ENCODE assay signal across 14 cellular contexts in genomic region chr1:65308781-65309316, GRCh38. TPM values are rescaled to one million over a fixed set of nuclear protein-coding genes. Genes with fewer than 3 reads are reported as not detected.
DNase-seq lines count a peak whose midpoint lies in the region; ATAC-seq, FAIRE-seq and TF ChIP-seq lines count a peak whose summit lies in the region.
"Had no signal": no experiment of that assay in that cellular context is flagged by ENCODE, and none has a peak within 500 bp of the region (broad histone marks: within the 10 kb centered on the region; RNA-seq: fewer than 3 reads in every experiment).

No MANE protein-coding gene starts in this region.

- peak overlapping the region; percentile 88 for H3K4me3 Mint-ChIP-seq in chondrocyte (ENCODE audit: unreplicated experiment)

- RAD21 ChIA-PET in HCT116 (lab: Charles Lee; ENCODE audit: low non-redundant PET in 1 of 2, low total read pairs in 2 of 2, uncharacterized antibody in 2 of 2, unreplicated experiment in 2 of 2) = no interaction called here

- H3K9me2 ChIP-seq in HCT116 (ENCODE audit: insufficient read depth) (no peaks in the 10 kb centered on the region), neural cell (ENCODE audit: insufficient read depth, low read length) (no peaks in the 10 kb centered on the region)

- no peak for TF ChIP-seq EP300 in neural cell (conservative IDR thresholded peaks at IDR 0.05; ENCODE audit: poor library complexity, severe bottlenecking)

- ATAC-seq in HCT116 (no peak), HG03159 (IDR thresholded peaks at IDR 0.05; ENCODE audit: unreplicated experiment) (no peak)

- no peak overlapping the region for H3K9ac ChIP-seq in HCT116 (ENCODE audit: low read length)
- H3K9ac ChIP-seq in neural cell (ENCODE audit: low read length) = peak overlapping the region; percentile 85
- no peak overlapping the region for H3K9ac ChIP-seq in kidney (ENCODE audit: low read length in 2 of 2)

- FAIRE-seq in kidney (lab: Jason Lieb, UNC) = no peak
- FAIRE-seq: G401.6 had no signal

- H3K27ac Mint-ChIP-seq in chondrocyte (ENCODE audit: unreplicated experiment) = no peak overlapping the region
- H3K27ac Mint-ChIP-seq: naive thymus-derived CD8-positive, alpha-beta T cell; stimulated activated naive CD8-positive, alpha-beta T cell treated with anti-CD3 and anti-CD28 coated beads, Interleukin-15, Interleukin-2, amounts not matched to agents 100 ng/mL and 50 ng/mL, for 24 hours had no signal

- peaks cover 17% of the 10 kb centered on the region for H3K4me1 Mint-ChIP-seq in chondrocyte (ENCODE audit: low read depth)

- H4K20me1 ChIP-seq in HCT116 (ENCODE audit: insufficient read depth) = no peaks in the 10 kb centered on the region
- H4K20me1 ChIP-seq in neural cell (ENCODE audit: insufficient read depth) = no peaks in the 10 kb centered on the region

- TF ChIP-seq POLR2A in HCT116 (IDR thresholded peaks at IDR 0.05; ENCODE audit: borderline replicate concordance, extremely low read depth, insufficient read depth, insufficient read length) (no peak), Peyer's patch (IDR thresholded peaks at IDR 0.05) (no peak)

- H3K4me2 ChIP-seq in HCT116 (ENCODE audit: low read length) (peak overlapping the region; percentile 90), neural cell (ENCODE audit: low read length) (peak overlapping the region; percentile 32)

- H3K4me1 ChIP-seq in HCT116 (ENCODE audit: control insufficient read depth in 1 of 2, insufficient read depth in 2 of 2, low read length in 2 of 2) = peaks cover 0 to 13% of the 10 kb centered on the region in 2 experiments; a peak in 1 of 4 replicates
- peaks cover 0 to 17% (median 0%) of the 10 kb centered on the region in 4 donors for H3K4me1 ChIP-seq in Peyer's patch
- peaks cover 0 to 3% of the 10 kb centered on the region in 2 donors for H3K4me1 ChIP-seq in kidney (ENCODE audit: control insufficient read depth in 1 of 2, insufficient read depth in 1 of 2, low read depth in 1 of 2, low read length in 2 of 2)

- intact Hi-C loops in HCT116 (cut with micrococcal nuclease) = loop anchor here (10.0 kb wide), 1 partner anchor 266 kb away; no protein-coding TSS in a partner anchor
- intact Hi-C loops in kidney (cut with DNase I) = no loop called here

- CTCF ChIA-PET in AG04449 (lab: Yijun Ruan, JAX) = interaction anchor here (1.1 kb wide), 1 partner anchor 379 kb away, joined by 3 read pairs; no protein-coding TSS in a partner anchor
- CTCF ChIA-PET in HCT116 (lab: Charles Lee) = no interaction called here

- H3K4me3 ChIP-seq in AG04449 (ENCODE audit: low read depth, low read length) (peak overlapping the region; percentile 53), HCT116 (replicated peaks in 1 of 2; ENCODE audit: low read depth in 1 of 2, low read length in 2 of 2) (peak overlapping the region in 1 of 2 experiments; percentile 53; a peak in 3 of 4 replicates), neural cell (ENCODE audit: low read length) (peak overlapping the region; percentile 91), Peyer's patch (peak overlapping the region in 2 of 4 donors; percentile 28 to 49), kidney (ENCODE audit: low read length in 2 of 2) (peak overlapping the region in 1 of 2 donors; percentile 59)

- POLR2A ChIA-PET in AG04449 (lab: Yijun Ruan, JAX) = no interaction called here
- POLR2A ChIA-PET in HCT116 (lab: Charles Lee) = no interaction called here

- no TSS peak for BruUV-seq in HCT116 (replicated peaks; lab: Mats Ljungman, UMichigan)

- no peaks in the 10 kb centered on the region for H3K9me3 ChIP-seq in HCT116 (ENCODE audit: control insufficient read depth in 1 of 2, insufficient read depth in 1 of 2, low read depth in 1 of 2, low read length in 2 of 2)
- H3K9me3 ChIP-seq in neural cell (ENCODE audit: low read length) = no peaks in the 10 kb centered on the region
- H3K9me3 ChIP-seq in Peyer's patch = no peaks in the 10 kb centered on the region
- no peaks in the 10 kb centered on the region for H3K9me3 ChIP-seq in kidney (ENCODE audit: control insufficient read depth in 1 of 2, low read length in 2 of 2)

- H3K79me2 ChIP-seq in HCT116 (ENCODE audit: insufficient read depth, low read length) (no peaks in the 10 kb centered on the region), neural cell (replicated peaks; ENCODE audit: insufficient read depth, low read length) (peaks cover 3% of the 10 kb centered on the region)

- H3K27ac ChIP-seq in HCT116 (ENCODE audit: low read depth, low read length) (no peak overlapping the region), neural cell (ENCODE audit: low read length) (peak overlapping the region; percentile 86), Peyer's patch (no peak overlapping the region), kidney (ENCODE audit: low read depth in 2 of 2, low read length in 2 of 2) (peak overlapping the region in 1 of 2 donors; percentile 27)

- H2AFZ ChIP-seq in HCT116 (ENCODE audit: low read depth, low read length, poor library complexity, severe bottlenecking) (no peak overlapping the region), neural cell (ENCODE audit: low read depth, low read length) (peak overlapping the region; percentile 11)

- no peak for DNase-seq in AG04449 (ENCODE audit: low read depth, low spot score)
- DNase-seq in HCT116 (ENCODE audit: low read depth, low spot score) = no peak
- DNase-seq in chondrocyte (ENCODE audit: low spot score) = no peak
- DNase-seq in activated CD4-positive, CD25-positive, alpha-beta regulatory T cell treated with anti-CD3 and anti-CD28 coated beads, Interleukin-2, amount 50 U/mL, for 72 hours = no peak
- DNase-seq in Peyer's patch = no peak
- DNase-seq in kidney = no peak
- DNase-seq: activated CD4-positive, alpha-beta T cell treated with anti-CD3 and anti-CD28 coated beads, Interleukin-2, amount 50 U/mL, for 4 hours; effector CD8-positive, alpha-beta T cell; naive thymus-derived CD8-positive, alpha-beta T cell; NCI-H524 treated with DMSO at 0.1 percent for 48 hours had no signal

- no peaks in the 10 kb centered on the region for H3K27me3 ChIP-seq in HCT116 (ENCODE audit: insufficient read depth, low read length)
- H3K27me3 ChIP-seq in neural cell (ENCODE audit: insufficient read depth, low read depth, low read length) = no peaks in the 10 kb centered on the region
- no peaks in the 10 kb centered on the region for H3K27me3 ChIP-seq in Peyer's patch

- TF ChIP-seq RAD21 in HCT116 (IDR thresholded peaks at IDR 0.05; ENCODE audit: low read depth) (no peak), neural cell (conservative IDR thresholded peaks at IDR 0.05) (no peak)

- no peaks in the 10 kb centered on the region for H3K9me3 Mint-ChIP-seq in chondrocyte (ENCODE audit: low read depth)

- H3F3A ChIP-seq in neural cell (ENCODE audit: insufficient read depth, low read length, poor library complexity, severe bottlenecking) = peaks cover 2% of the 10 kb centered on the region

- H3K27me3 Mint-ChIP-seq in chondrocyte (ENCODE audit: low read depth) = no peaks in the 10 kb centered on the region

- no peaks in the 10 kb centered on the region for H3K36me3 Mint-ChIP-seq in chondrocyte (ENCODE audit: low read depth)

- H3K36me3 ChIP-seq in HCT116 (ENCODE audit: control insufficient read depth in 1 of 2, insufficient read depth in 2 of 2, low read length in 2 of 2) = no peaks in the 10 kb centered on the region
- H3K36me3 ChIP-seq in neural cell (ENCODE audit: insufficient read depth, low read length) = no peaks in the 10 kb centered on the region
- no peaks in the 10 kb centered on the region for H3K36me3 ChIP-seq in Peyer's patch
- H3K36me3 ChIP-seq in kidney (ENCODE audit: control insufficient read depth in 1 of 2, insufficient read depth in 2 of 2, low read length in 2 of 2) = no peaks in the 10 kb centered on the region

- TF ChIP-seq CTCF in AG04449 (IDR thresholded peaks at IDR 0.05; ENCODE audit: insufficient read depth, low read length, missing control alignments) = no peak
- TF ChIP-seq CTCF in HCT116 (IDR thresholded peaks at IDR 0.05 in 2 of 3, conservative IDR thresholded peaks at IDR 0.05 in 1 of 3; ENCODE audit: borderline replicate concordance in 1 of 3, insufficient read depth in 1 of 3, low read depth in 2 of 3, low read length in 2 of 3) = no peak
- no peak for TF ChIP-seq CTCF in chondrocyte (IDR thresholded peaks at IDR 0.05)
- no peak for TF ChIP-seq CTCF in neural cell (IDR thresholded peaks at IDR 0.05; ENCODE audit: poor library complexity, severe bottlenecking)
- no peak for TF ChIP-seq CTCF in Peyer's patch (IDR thresholded peaks at IDR 0.05)
- TF ChIP-seq CTCF in kidney (IDR thresholded peaks at IDR 0.05; ENCODE audit: borderline replicate concordance, extremely low read depth, insufficient read depth) = no peak

TF ChIP-seq in HCT116, 20 proteins besides CTCF, POLR2A, EP300 and RAD21 (continues in another document):
- TF ChIP-seq EZH2phosphoT487 (IDR thresholded peaks at IDR 0.05; ENCODE audit: borderline replicate concordance) (no peak), SIN3A (IDR thresholded peaks at IDR 0.05; ENCODE audit: low read depth) (no peak), TCF7L2 (IDR thresholded peaks at IDR 0.05; ENCODE audit: borderline replicate concordance, extremely low read depth, insufficient read depth, insufficient read length) (no peak), JUND (IDR thresholded peaks at IDR 0.05) (no peak), YY1 (IDR thresholded peaks at IDR 0.05; ENCODE audit: extremely low read depth, insufficient replicate concordance, low read depth, low read length) (no peak)
- TF ChIP-seq, protein P1, sequence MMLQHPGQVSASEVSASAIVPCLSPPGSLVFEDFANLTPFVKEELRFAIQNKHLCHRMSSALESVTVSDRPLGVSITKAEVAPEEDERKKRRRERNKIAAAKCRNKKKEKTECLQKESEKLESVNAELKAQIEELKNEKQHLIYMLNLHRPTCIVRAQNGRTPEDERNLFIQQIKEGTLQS (IDR thresholded peaks at IDR 0.05) = no peak

TF ChIP-seq in neural cell, 6 proteins besides CTCF, POLR2A, EP300 and RAD21 (continues in another document):
- TF ChIP-seq TAF1 (IDR thresholded peaks at IDR 0.05; ENCODE audit: low read depth) (no peak), SMC3 (conservative IDR thresholded peaks at IDR 0.05; ENCODE audit: poor library complexity) (no peak), MXI1 (conservative IDR thresholded peaks at IDR 0.05; ENCODE audit: poor library complexity, severe bottlenecking) (no peak), POLR2AphosphoS5 (IDR thresholded peaks at IDR 0.05) (no peak)

RNA-seq across cellular contexts. Expression of gene DNAJC6, which starts 0.5 kb away (rescaled TPM):
- total RNA-seq in HCT116 (2021; ENCODE audit: unreplicated experiment) (9.0 TPM), chondrocyte (16.7 to 24.7 TPM (median 18.9 TPM) in 3 replicates), Peyer's patch (1 to 10 TPM in 1 of 4 donors, under 1 TPM in 2, not detected in 1; 0.35 to 1.7 (median 0.76) TPM), kidney (5.8 TPM)
- 3.9 and 5.1 TPM in 2 replicates for polyA plus RNA-seq in HCT116 (2012)
- polyA plus RNA-seq in neural cell (47.1 and 47.8 TPM in 2 replicates), kidney (ENCODE audit: insufficient read depth, low read depth, low replicate concordance) (2.9 TPM)
- polyA minus RNA-seq in neural cell = 102 and 129 TPM in 2 replicates
